11 cellular contexts compared by ENCODE assay signal in genomic region chr16:86577314-86577971, GRCh38. TPM values are rescaled to one million over a fixed set of nuclear protein-coding genes. Genes with fewer than 3 reads are reported as not detected.
DNase-seq lines count a peak whose midpoint lies in the region; ATAC-seq and TF ChIP-seq lines count a peak whose summit lies in the region.
"Had no signal": no experiment of that assay in that cellular context is flagged by ENCODE, and none has a peak within 500 bp of the region (broad histone marks: within the 10 kb centered on the region; RNA-seq: fewer than 3 reads in every experiment).

No MANE protein-coding gene starts in this region.

- H3K4me2 ChIP-seq in HCT116 (ENCODE audit: low read length) = peak overlapping the region; percentile 89
- peak overlapping the region; percentile 91 for H3K4me2 ChIP-seq in smooth muscle cell
- H3K4me2 ChIP-seq: KMS-11 had no signal

- intact Hi-C loops in HCT116 (cut with micrococcal nuclease) (loop anchor here (5.0 kb wide), 3 partner anchors 440 to 500 kb away; no protein-coding TSS in a partner anchor), posterior cingulate gyrus (cut with DNase I) (no loop called here)

- peak overlapping the region; percentile 62 to 63 for H3K4me3 ChIP-seq in HCT116 (replicated peaks in 1 of 2; ENCODE audit: low read depth in 1 of 2, low read length in 2 of 2)
- peak overlapping the region; percentile 83 for H3K4me3 ChIP-seq in adipocyte (ENCODE audit: low read length)
- peak overlapping the region; percentile 62 for H3K4me3 ChIP-seq in iPS-18a (ENCODE audit: low read length)
- no peak overlapping the region for H3K4me3 ChIP-seq in smooth muscle cell

- H3K36me3 ChIP-seq in HCT116 (ENCODE audit: control insufficient read depth in 1 of 2, insufficient read depth in 2 of 2, low read length in 2 of 2) = no peaks in the 10 kb centered on the region
- no peaks in the 10 kb centered on the region for H3K36me3 ChIP-seq in adipocyte (ENCODE audit: control insufficient read depth, insufficient read depth, low read length, severe bottlenecking)
- H3K36me3 ChIP-seq in iPS-18a (ENCODE audit: control insufficient read depth, low read depth, low read length) = no peaks in the 10 kb centered on the region
- H3K36me3 ChIP-seq in smooth muscle cell (ENCODE audit: low read depth) = no peaks in the 10 kb centered on the region

- H4K20me1 ChIP-seq in HCT116 (ENCODE audit: insufficient read depth) (no peaks in the 10 kb centered on the region), smooth muscle cell (ENCODE audit: low read depth) (no peaks in the 10 kb centered on the region)

- CTCF ChIA-PET in HCT116 (lab: Charles Lee) = no interaction called here

- H3K4me1 ChIP-seq in HCT116 (ENCODE audit: control insufficient read depth in 1 of 2, insufficient read depth in 2 of 2, low read length in 2 of 2) (peaks cover 11 to 22% of the 10 kb centered on the region in 2 experiments; a peak in 3 of 4 replicates), adipocyte (ENCODE audit: control insufficient read depth, insufficient read depth, low read length) (peaks cover 49% of the 10 kb centered on the region), iPS-18a (ENCODE audit: control insufficient read depth, low read depth, low read length) (peaks cover 34% of the 10 kb centered on the region), smooth muscle cell (ENCODE audit: low read depth) (peaks cover 22% of the 10 kb centered on the region)

- no peak for TF ChIP-seq POLR2A in HCT116 (IDR thresholded peaks at IDR 0.05; ENCODE audit: borderline replicate concordance, extremely low read depth, insufficient read depth, insufficient read length)

- WGBS in smooth muscle cell (ENCODE audit: low lambda C conversion rate) = 19% methylated on average over 12 of the region's 12 CpGs

- no peaks in the 10 kb centered on the region for H3K9me2 ChIP-seq in HCT116 (ENCODE audit: insufficient read depth)

- H3K9ac ChIP-seq in HCT116 (ENCODE audit: low read length) = peak overlapping the region; percentile 54; the same call in 1 of the 2 replicates
- H3K9ac ChIP-seq in adipocyte (ENCODE audit: low read length) = peak overlapping the region; percentile 87
- no peak overlapping the region for H3K9ac ChIP-seq in iPS-18a (ENCODE audit: low read length)
- no peak overlapping the region for H3K9ac ChIP-seq in smooth muscle cell (ENCODE audit: low read depth)
- H3K9ac ChIP-seq: KMS-11 had no signal

- no peak overlapping the region for H3K27ac ChIP-seq in HCT116 (ENCODE audit: low read depth, low read length)
- H3K27ac ChIP-seq in iPS-18a (ENCODE audit: low read length) = no peak overlapping the region
- H3K27ac ChIP-seq in smooth muscle cell (ENCODE audit: low read depth) = peak overlapping the region; percentile 59
- H3K27ac ChIP-seq: KMS-11, VCaP had no signal

- ATAC-seq in HCT116 = no peak
- ATAC-seq: stimulated activated effector memory CD8-positive, alpha-beta T cell treated with anti-CD3 and anti-CD28 coated beads, Interleukin-12 subunit alpha, Interleukin-12 subunit beta, amount 100 ng/mL, for 72 hours had no signal

- BruUV-seq in HCT116 (replicated peaks; lab: Mats Ljungman, UMichigan) = no TSS peak

- H3K27me3 ChIP-seq in HCT116 (ENCODE audit: insufficient read depth, low read length) (no peaks in the 10 kb centered on the region), adipocyte (replicated peaks; ENCODE audit: control insufficient read depth, insufficient read depth, low read length) (peaks cover 3% of the 10 kb centered on the region), iPS-18a (ENCODE audit: control insufficient read depth, insufficient read depth, low read length) (peaks cover 100% of the 10 kb centered on the region), smooth muscle cell (ENCODE audit: low read depth) (peaks cover 4% of the 10 kb centered on the region)

- no peaks in the 10 kb centered on the region for H3K9me3 ChIP-seq in HCT116 (ENCODE audit: control insufficient read depth in 1 of 2, insufficient read depth in 1 of 2, low read depth in 1 of 2, low read length in 2 of 2)
- no peaks in the 10 kb centered on the region for H3K9me3 ChIP-seq in adipocyte (ENCODE audit: control insufficient read depth, low read length)
- H3K9me3 ChIP-seq in iPS-18a (ENCODE audit: control insufficient read depth, low read depth, low read length) = no peaks in the 10 kb centered on the region
- no peaks in the 10 kb centered on the region for H3K9me3 ChIP-seq in smooth muscle cell (replicated peaks; ENCODE audit: low read depth)

- no peak for DNase-seq in HCT116 (ENCODE audit: low read depth, low spot score)
- no peak for DNase-seq in adipocyte (ENCODE audit: low read depth)
- DNase-seq in smooth muscle cell (lab: John Stamatoyannopoulos, UW; ENCODE audit: unreplicated experiment) = no peak
- no peak for DNase-seq in posterior cingulate gyrus
- no peak for DNase-seq in middle frontal gyrus (ENCODE audit: extremely low spot score, low spot score)
- DNase-seq in inferior parietal cortex (ENCODE audit: extremely low spot score) = no peak
- DNase-seq: activated naive CD4-positive, alpha-beta T cell had no signal

- RAD21 ChIA-PET in HCT116 (lab: Charles Lee; ENCODE audit: low non-redundant PET in 1 of 2, low total read pairs in 2 of 2, uncharacterized antibody in 2 of 2, unreplicated experiment in 2 of 2) = no interaction called here

- no peak for TF ChIP-seq RAD21 in HCT116 (IDR thresholded peaks at IDR 0.05; ENCODE audit: low read depth)

- POLR2A ChIA-PET in HCT116 (lab: Charles Lee) = no interaction called here

- H2AFZ ChIP-seq in HCT116 (ENCODE audit: low read depth, low read length, poor library complexity, severe bottlenecking) (no peak overlapping the region), smooth muscle cell (ENCODE audit: low read depth) (no peak overlapping the region)

- TF ChIP-seq CTCF in HCT116 (IDR thresholded peaks at IDR 0.05 in 2 of 3, conservative IDR thresholded peaks at IDR 0.05 in 1 of 3; ENCODE audit: borderline replicate concordance in 1 of 3, insufficient read depth in 1 of 3, low read depth in 2 of 3, low read length in 2 of 3) (no peak), smooth muscle cell (IDR thresholded peaks at IDR 0.05; ENCODE audit: borderline replicate concordance, insufficient read depth, poor library complexity, severe bottlenecking) (no peak)

- peaks cover 6% of the 10 kb centered on the region for H3F3A ChIP-seq in smooth muscle cell (ENCODE audit: low read depth)

- H3K79me2 ChIP-seq in HCT116 (ENCODE audit: insufficient read depth, low read length) = no peaks in the 10 kb centered on the region
- no peaks in the 10 kb centered on the region for H3K79me2 ChIP-seq in smooth muscle cell (ENCODE audit: low read depth)

TF ChIP-seq in HCT116, 20 proteins besides CTCF, POLR2A, EP300 and RAD21:
- TF ChIP-seq ZFX (IDR thresholded peaks at IDR 0.05) = no peak
- TF ChIP-seq ELF1 (IDR thresholded peaks at IDR 0.05; ENCODE audit: borderline replicate concordance, low read depth) = no peak
- no peak for TF ChIP-seq EGR1 (IDR thresholded peaks at IDR 0.05; ENCODE audit: low read depth)
- TF ChIP-seq TCF7L2 (IDR thresholded peaks at IDR 0.05; ENCODE audit: borderline replicate concordance, extremely low read depth, insufficient read depth, insufficient read length) = no peak
- TF ChIP-seq ZBTB33 (IDR thresholded peaks at IDR 0.05; ENCODE audit: extremely low read depth, insufficient replicate concordance, low read length) = no peak
- no peak for TF ChIP-seq SRF (IDR thresholded peaks at IDR 0.05; ENCODE audit: low read depth)

RNA-seq across cellular contexts. Expression of gene FOXL1, which starts 0.9 kb away (rescaled TPM):
- 7.5 TPM for total RNA-seq in HCT116 (2021; ENCODE audit: unreplicated experiment)
- polyA plus RNA-seq in HCT116 (2012) = 2.0 and 3.0 TPM in 2 replicates
- total RNA-seq in smooth muscle cell = 4.6 and 6.8 TPM in 2 replicates
- polyA plus RNA-seq in smooth muscle cell = 3.8 and 5.4 TPM in 2 replicates

RNA-seq across cellular contexts. Expression of gene FOXC2, which starts 10.8 kb away (rescaled TPM):
- total RNA-seq in HCT116 (2021; ENCODE audit: unreplicated experiment) = 0.22 TPM
- polyA plus RNA-seq in HCT116 (2012) = 0.04 and 0.10 TPM in 2 replicates
- total RNA-seq in smooth muscle cell = 2.7 and 2.8 TPM in 2 replicates
- 18.0 and 18.1 TPM in 2 replicates for polyA plus RNA-seq in smooth muscle cell

RNA-seq across cellular contexts. Expression of gene MTHFSD, which starts 22.4 kb away (rescaled TPM):
- total RNA-seq in HCT116 (2021; ENCODE audit: unreplicated experiment) (33.1 TPM), smooth muscle cell (14.7 and 23.0 TPM in 2 replicates)
- 16.7 and 17.6 TPM in 2 replicates for polyA plus RNA-seq in HCT116 (2012)
- polyA plus RNA-seq in smooth muscle cell = 13.3 and 16.5 TPM in 2 replicates

Comparison
In these comparisons a context has a peak if more than half of its experiments do, and no peak if none do; other contexts are left out.
1. H3K9ac ChIP-seq: peak in HCT116 (single experiment) and adipocyte (single experiment); none in iPS-18a (single experiment) and smooth muscle cell (single experiment).